9 cellular contexts compared by ENCODE assay signal in the genomic region with DNA sequence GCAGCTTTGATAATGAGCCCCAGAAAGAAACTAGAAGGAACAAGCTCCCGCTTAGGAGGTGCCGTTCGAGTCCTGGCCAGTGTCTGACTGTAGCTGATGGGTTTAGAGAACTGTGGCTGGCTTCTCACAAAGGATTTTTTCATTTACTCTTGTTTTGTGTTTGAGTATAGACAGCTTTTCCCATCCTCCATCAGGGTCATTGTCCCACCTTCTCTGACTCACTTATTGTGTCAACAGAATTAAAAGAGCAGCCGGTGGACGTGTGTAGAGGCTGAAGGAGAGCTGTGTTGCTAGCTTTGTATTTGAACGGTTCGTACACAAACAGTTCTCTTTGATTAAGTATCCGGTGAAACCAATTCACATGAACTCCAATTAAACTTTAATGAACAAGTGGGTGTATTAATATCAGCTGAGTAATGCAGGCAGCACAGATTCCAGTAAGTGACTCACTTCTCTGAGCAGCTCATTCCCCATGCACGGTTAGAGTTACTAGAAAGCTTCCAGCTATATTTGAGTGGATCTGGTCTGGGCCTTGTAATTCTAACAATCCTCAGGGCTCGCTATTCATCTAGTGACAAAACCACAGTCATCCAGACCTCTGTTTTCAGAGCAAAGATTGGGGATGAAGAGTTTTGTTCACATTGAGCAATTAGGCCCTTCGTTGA.
DNase-seq lines count a peak whose midpoint lies in the region; ATAC-seq and TF ChIP-seq lines count a peak whose summit lies in the region.
"Had no signal": no experiment of that assay in that cellular context is flagged by ENCODE, and none has a peak within 500 bp of the region (broad histone marks: within the 10 kb centered on the region; RNA-seq: fewer than 3 reads in every experiment).

No MANE protein-coding gene starts in this region.

- no peaks in the 10 kb centered on the region for H3K27me3 ChIP-seq in rectal smooth muscle tissue (ENCODE audit: control insufficient read depth, insufficient read depth, low read length)

- H3K9ac ChIP-seq in rectal smooth muscle tissue (ENCODE audit: low read length) = no peak overlapping the region

- H3K36me3 ChIP-seq in rectal smooth muscle tissue (ENCODE audit: control insufficient read depth, insufficient read depth, low read length) = peaks cover 4% of the 10 kb centered on the region

- peak; percentile 49 to 51 for ATAC-seq in activated CD4-positive, CD25-positive, alpha-beta regulatory T cell treated with anti-CD3 and anti-CD28 coated beads, Interleukin-2, amount 50 U/mL, for 24 hours
- no peak for ATAC-seq in HG03280 (IDR thresholded peaks at IDR 0.05; ENCODE audit: unreplicated experiment)

- H3K4me3 ChIP-seq in fibroblast of villous mesenchyme (ENCODE audit: low read depth, low read length) (no peak overlapping the region), rectal smooth muscle tissue (ENCODE audit: low read length) (no peak overlapping the region)

- peaks cover 42% of the 10 kb centered on the region for H3K4me1 ChIP-seq in rectal smooth muscle tissue (ENCODE audit: control insufficient read depth, insufficient read depth, low read length)

- no peak for DNase-seq in activated CD4-positive, CD25-positive, alpha-beta regulatory T cell treated with anti-CD3 and anti-CD28 coated beads, Interleukin-2, amount 50 U/mL, for 72 hours
- DNase-seq in RWPE1 (ENCODE audit: low spot score) (peak; percentile 81), fibroblast of villous mesenchyme (ENCODE audit: low read depth) (peak; percentile 93), NCI-H1092 (lab: John Stamatoyannopoulos, UW) (no peak), HuH-7.5 (ENCODE audit: low spot score) (no peak)
- DNase-seq: DND-41 had no signal

- H3K27ac ChIP-seq in RWPE1 = peak overlapping the region; percentile 74
- peak overlapping the region; percentile 83 for H3K27ac ChIP-seq in rectal smooth muscle tissue (ENCODE audit: low read depth, low read length)

- POLR2A ChIA-PET in RWPE1 (lab: Yijun Ruan, JAX; ENCODE audit: low non-redundant PET) = no interaction called here

- no peak for TF ChIP-seq CTCF in RWPE1 (conservative IDR thresholded peaks at IDR 0.05; ENCODE audit: low read depth)
- TF ChIP-seq CTCF in fibroblast of villous mesenchyme (IDR thresholded peaks at IDR 0.05; ENCODE audit: insufficient read depth, low read depth, low read length) = no peak

- CTCF ChIA-PET in RWPE1 (lab: Yijun Ruan, JAX) = interaction anchor here (0.5 to 0.7 kb wide), 2 partner anchors 348 to 977 kb away, joined by 3 read pairs; no protein-coding TSS in a partner anchor

Comparison
In these comparisons a context has a peak if more than half of its experiments do, and no peak if none do; other contexts are left out.
1. DNase-seq: peak in RWPE1 (single experiment) and fibroblast of villous mesenchyme (single experiment); none in activated CD4-positive, CD25-positive, alpha-beta regulatory T cell treated with anti-CD3 and anti-CD28 coated beads, Interleukin-2, amount 50 U/mL, for 72 hours (single experiment), NCI-H1092 (single experiment) and HuH-7.5 (single experiment).